Comparison of ENCODE assay signal across 9 cellular contexts in the genomic region with DNA sequence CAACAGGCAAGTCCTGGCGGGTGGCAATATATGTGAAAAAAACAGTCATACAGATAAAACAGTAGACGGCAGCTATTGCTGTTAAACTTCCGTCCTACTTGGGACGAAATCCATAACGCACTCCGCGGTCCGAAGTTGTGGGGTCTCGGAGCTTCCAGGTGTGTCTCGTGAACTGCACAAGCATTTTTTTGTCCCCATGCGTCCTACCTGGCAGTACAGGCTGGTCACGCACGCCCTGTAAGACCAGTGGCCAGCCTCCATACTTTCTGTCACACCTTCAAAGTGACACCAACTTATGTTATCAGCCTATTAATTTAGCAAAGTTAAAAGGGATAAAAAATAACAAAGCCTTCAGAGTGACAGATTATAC. TPM values are rescaled to one million over a fixed set of nuclear protein-coding genes. Genes with fewer than 3 reads are reported as not detected.
DNase-seq lines count a peak whose midpoint lies in the region; ATAC-seq and TF ChIP-seq lines count a peak whose summit lies in the region.
"Had no signal": no experiment of that assay in that cellular context is flagged by ENCODE, and none has a peak within 500 bp of the region (broad histone marks: within the 10 kb centered on the region; RNA-seq: fewer than 3 reads in every experiment).

No MANE protein-coding gene starts in this region.

- H3K36me3 ChIP-seq in ES-I3 (ENCODE audit: insufficient read depth, low read length) = no peaks in the 10 kb centered on the region
- H3K36me3 ChIP-seq: adrenal gland had no signal

- H3K9me3 Mint-ChIP-seq in naive thymus-derived CD8-positive, alpha-beta T cell = no peaks in the 10 kb centered on the region
- no peaks in the 10 kb centered on the region for H3K9me3 Mint-ChIP-seq in osteocyte (ENCODE audit: unreplicated experiment)

- H3K4me1 Mint-ChIP-seq in naive thymus-derived CD8-positive, alpha-beta T cell = peaks cover 4 to 16% (median 11%) of the 10 kb centered on the region in 4 donors
- peaks cover 4% of the 10 kb centered on the region for H3K4me1 Mint-ChIP-seq in osteocyte (ENCODE audit: unreplicated experiment)

- TF ChIP-seq CTCF in cardiac fibroblast (IDR thresholded peaks at IDR 0.05; ENCODE audit: low read depth, low read length) (no peak), osteocyte (IDR thresholded peaks at IDR 0.05) (no peak)

- ATAC-seq in HG02870 (IDR thresholded peaks at IDR 0.05; ENCODE audit: unreplicated experiment) = peak; percentile 3
- no peak for ATAC-seq in naive thymus-derived CD8-positive, alpha-beta T cell

- peak overlapping the region in 9 of 10 donors; percentile 15 to 86 (median 60) for H3K4me3 Mint-ChIP-seq in naive thymus-derived CD8-positive, alpha-beta T cell
- H3K4me3 Mint-ChIP-seq in osteocyte (ENCODE audit: unreplicated experiment) = no peak overlapping the region

- H3K27ac Mint-ChIP-seq in naive thymus-derived CD8-positive, alpha-beta T cell = peak overlapping the region in 3 of 10 donors; percentile 10 to 57 (median 39)
- H3K27ac Mint-ChIP-seq in osteocyte (ENCODE audit: unreplicated experiment) = no peak overlapping the region

- H3K4me1 ChIP-seq in ES-I3 (ENCODE audit: insufficient read depth, low read length) = no peaks in the 10 kb centered on the region
- H3K4me1 ChIP-seq: adrenal gland had no signal

- H3K27me3 Mint-ChIP-seq in naive thymus-derived CD8-positive, alpha-beta T cell = peaks cover 26 to 52% (median 39%) of the 10 kb centered on the region in 5 donors
- peaks cover 9% of the 10 kb centered on the region for H3K27me3 Mint-ChIP-seq in osteocyte (ENCODE audit: unreplicated experiment)

- DNase-seq in cardiac fibroblast (ENCODE audit: low read depth in 2 of 2) = peak in 1 of 2 donors; percentile 34
- peak in 1 of 10 donors; percentile 6 for DNase-seq in naive thymus-derived CD8-positive, alpha-beta T cell
- no peak for DNase-seq in nucleus accumbens (lab: John Stamatoyannopoulos, UW)
- DNase-seq in GM19238 (ENCODE audit: insufficient read length, low spot score) = no peak
- DNase-seq in MV-4-11 (lab: John Stamatoyannopoulos, UW) = no peak
- DNase-seq in osteocyte (ENCODE audit: extremely low spot score, unreplicated experiment) = no peak

- POLR2A ChIA-PET in naive thymus-derived CD8-positive, alpha-beta T cell (lab: Charles Lee) = no interaction called here

- H3K9me3 ChIP-seq in ES-I3 (ENCODE audit: control insufficient read depth, insufficient read depth, low read length) = no peaks in the 10 kb centered on the region
- H3K9me3 ChIP-seq: adrenal gland had no signal

- peak overlapping the region; percentile 45 to 57 for H3K4me3 ChIP-seq in cardiac fibroblast (replicated peaks in 1 of 2; ENCODE audit: low read depth in 2 of 2, low read length in 2 of 2)

- H3K9ac ChIP-seq in ES-I3 (ENCODE audit: low read depth, low read length) = peak overlapping the region; percentile 61; the same call in 1 of the 2 replicates

- H3K36me3 Mint-ChIP-seq in naive thymus-derived CD8-positive, alpha-beta T cell = no peaks in the 10 kb centered on the region
- H3K36me3 Mint-ChIP-seq in osteocyte (ENCODE audit: unreplicated experiment) = no peaks in the 10 kb centered on the region

RNA-seq across cellular contexts. Expression of a gene that starts 51.3 kb away (rescaled TPM):
- 10 to 100 TPM in 1 of 2 experiments, 1 to 10 TPM in 1; 8.9 to 11.7 TPM for total RNA-seq in naive thymus-derived CD8-positive, alpha-beta T cell
- 1 to 10 TPM in 1 of 3 donors, under 1 TPM in 1, not detected in 1; 0.34 to 3.2 TPM for polyA plus RNA-seq in naive thymus-derived CD8-positive, alpha-beta T cell
- total RNA-seq in osteocyte = 267 and 343 TPM in 2 replicates

RNA-seq across cellular contexts. Expression of a gene that starts 52.5 kb away (rescaled TPM):
- total RNA-seq in naive thymus-derived CD8-positive, alpha-beta T cell = 10 to 100 TPM; 20.0 to 21.5 TPM
- 10 to 100 TPM; 10.8 to 17.2 (median 14.7) TPM for polyA plus RNA-seq in naive thymus-derived CD8-positive, alpha-beta T cell
- total RNA-seq in osteocyte = 62.7 and 63.2 TPM in 2 replicates

Comparison
In these comparisons a context has a peak if more than half of its experiments do, and no peak if none do; other contexts are left out.
1. RNA of a gene that starts 51.3 kb away (total RNA-seq): 267 to 343 TPM in osteocyte; 8.9 to 11.7 TPM in naive thymus-derived CD8-positive, alpha-beta T cell; every median in the first group is over 10 times any median in the second.